18 cellular contexts compared by ENCODE assay signal in genomic region chr10:133185916-133186315, GRCh38. TPM values are rescaled to one million over a fixed set of nuclear protein-coding genes. Genes with fewer than 3 reads are reported as not detected.
DNase-seq lines count a peak whose midpoint lies in the region; ATAC-seq and TF ChIP-seq lines count a peak whose summit lies in the region.
"Had no signal": no experiment of that assay in that cellular context is flagged by ENCODE, and none has a peak within 500 bp of the region (broad histone marks: within the 10 kb centered on the region; RNA-seq: fewer than 3 reads in every experiment).

No MANE protein-coding gene starts in this region.

- H3K4me2 ChIP-seq in SK-N-SH, result no peak overlapping the region

- H3K4me1 Mint-ChIP-seq in glutamatergic neuron (ENCODE audit: low read depth, unreplicated experiment), result peaks cover 9% of the 10 kb centered on the region
- H3K4me1 Mint-ChIP-seq: CD4-positive, CD25-positive, alpha-beta regulatory T cell; H9 had no signal

- DNase-seq in SK-N-SH, result peak; percentile 77
- DNase-seq in ELF-1 (ENCODE audit: low read depth, low spot score), result peak; percentile 41
- DNase-seq in glutamatergic neuron, result peak; percentile 60
- DNase-seq in retina, result peak; percentile 74
- DNase-seq in effector CD8-positive, alpha-beta T cell (lab: John Stamatoyannopoulos, UW), result no peak
- no peak for DNase-seq in sigmoid colon
- DNase-seq: CD4-positive, CD25-positive, alpha-beta regulatory T cell; DMS53; GM23248; H9 had no signal

- H3K9me2 ChIP-seq in SK-N-SH, result no peaks in the 10 kb centered on the region

- H3K9me3 Mint-ChIP-seq in glutamatergic neuron (ENCODE audit: unreplicated experiment), result peaks cover 7% of the 10 kb centered on the region

- no peak overlapping the region for H2AFZ ChIP-seq in SK-N-SH (ENCODE audit: low read depth)
- H2AFZ ChIP-seq: GM23248 had no signal

- intact Hi-C loops in sigmoid colon (cut with DNase I), result no loop called here

- no peak for TF ChIP-seq POLR2A in sigmoid colon (IDR thresholded peaks at IDR 0.05)

- no peak for TF ChIP-seq EP300 in SK-N-SH (IDR thresholded peaks at IDR 0.05; ENCODE audit: borderline replicate concordance in 1 of 2, low read depth in 1 of 2, low read length in 1 of 2)
- TF ChIP-seq EP300 in sigmoid colon (IDR thresholded peaks at IDR 0.05), result no peak

- WGBS in SK-N-SH (ENCODE audit: low lambda C conversion rate), result 46% methylated on average over 21 of the region's 27 CpGs
- WGBS in sigmoid colon, 2 donors, result 79% methylated on average over 27 of the region's 27 CpGs

- H3K27me3 ChIP-seq in SK-N-SH (ENCODE audit: insufficient read depth) (no peaks in the 10 kb centered on the region), sigmoid colon (peaks cover 0 to 42% (median 0%) of the 10 kb centered on the region in 3 donors)

- POLR2A ChIA-PET in SK-N-SH (lab: Yijun Ruan, JAX), result no interaction called here

- H3K27ac ChIP-seq in SK-N-SH (ENCODE audit: low read depth in 2 of 2, low read length in 1 of 2) (no peak overlapping the region), sigmoid colon (no peak overlapping the region)
- H3K27ac ChIP-seq: 22Rv1, GM23248 had no signal

- ATAC-seq in SK-N-SH treated with all-trans-retinoic acid at 6 μM for 48 hours, result no peak
- ATAC-seq: GM12878 had no signal

- no peaks in the 10 kb centered on the region for H3K9me3 ChIP-seq in SK-N-SH
- no peaks in the 10 kb centered on the region for H3K9me3 ChIP-seq in sigmoid colon

- no peak overlapping the region for H3K27ac Mint-ChIP-seq in glutamatergic neuron (ENCODE audit: unreplicated experiment)
- H3K27ac Mint-ChIP-seq: CD4-positive, CD25-positive, alpha-beta regulatory T cell had no signal

- H3K9ac ChIP-seq in SK-N-SH, result no peak overlapping the region
- H3K9ac ChIP-seq: GM23248 had no signal

- H4K20me1 ChIP-seq in SK-N-SH (ENCODE audit: insufficient read depth), result no peaks in the 10 kb centered on the region

- H3K4me3 ChIP-seq in SK-N-SH (ENCODE audit: low read depth in 2 of 2, low read length in 1 of 2) (no peak overlapping the region), sigmoid colon (no peak overlapping the region)
- H3K4me3 ChIP-seq: GM12878, GM23248 had no signal

- H3K27me3 Mint-ChIP-seq in glutamatergic neuron (ENCODE audit: unreplicated experiment), result peaks cover 8% of the 10 kb centered on the region
- H3K27me3 Mint-ChIP-seq: CD4-positive, CD25-positive, alpha-beta regulatory T cell had no signal

- H3K4me1 ChIP-seq in SK-N-SH (ENCODE audit: control insufficient read depth in 1 of 2, insufficient read depth in 2 of 2, low read depth in 1 of 2, low read length in 1 of 2) (no peaks in the 10 kb centered on the region; a peak in 1 of 4 replicates), sigmoid colon (no peaks in the 10 kb centered on the region)

- no peaks in the 10 kb centered on the region for H3K36me3 Mint-ChIP-seq in glutamatergic neuron (ENCODE audit: unreplicated experiment)
- H3K36me3 Mint-ChIP-seq: CD4-positive, CD25-positive, alpha-beta regulatory T cell had no signal

- no peak overlapping the region for H3K4me3 Mint-ChIP-seq in glutamatergic neuron (ENCODE audit: unreplicated experiment)
- H3K4me3 Mint-ChIP-seq: CD4-positive, CD25-positive, alpha-beta regulatory T cell; H9 had no signal

- no peaks in the 10 kb centered on the region for H3F3A ChIP-seq in SK-N-SH (replicated peaks; ENCODE audit: insufficient read depth)

- H3K36me3 ChIP-seq in SK-N-SH (replicated peaks in 1 of 2; ENCODE audit: control insufficient read depth in 1 of 2, insufficient read depth in 2 of 2, low read length in 1 of 2) (no peaks in the 10 kb centered on the region), sigmoid colon (no peaks in the 10 kb centered on the region)

- no peak for TF ChIP-seq CTCF in SK-N-SH (IDR thresholded peaks at IDR 0.05)
- TF ChIP-seq CTCF in glutamatergic neuron (IDR thresholded peaks at IDR 0.05; ENCODE audit: partially characterized antibody, unreplicated experiment), result no peak
- no peak for TF ChIP-seq CTCF in sigmoid colon (IDR thresholded peaks at IDR 0.05)

- no peaks in the 10 kb centered on the region for H3K79me2 ChIP-seq in SK-N-SH (ENCODE audit: insufficient read depth)

- CTCF ChIA-PET in SK-N-SH (lab: Yijun Ruan, JAX), result interaction anchor here (1.5 kb wide), 1 partner anchor 42 kb away, joined by 5 read pairs; no protein-coding TSS in a partner anchor

- no peak for TF ChIP-seq RAD21 in SK-N-SH (IDR thresholded peaks at IDR 0.05; ENCODE audit: low read length)

TF ChIP-seq in SK-N-SH, 30 proteins besides CTCF, POLR2A, EP300 and RAD21 (continues in another document):
- TF ChIP-seq TEAD4 (IDR thresholded peaks at IDR 0.05; ENCODE audit: borderline replicate concordance, insufficient read depth) (no peak), ZBTB33 (IDR thresholded peaks at IDR 0.05; ENCODE audit: borderline replicate concordance, low read depth) (no peak), MXI1 (IDR thresholded peaks at IDR 0.05; ENCODE audit: low read depth, low read length) (no peak), RFX5 (IDR thresholded peaks at IDR 0.05; ENCODE audit: low read length) (no peak), JUND (IDR thresholded peaks at IDR 0.05) (no peak), FOXJ3 (CRISPR knock-in tag; IDR thresholded peaks at IDR 0.05) (no peak), RXRA (IDR thresholded peaks at IDR 0.05; ENCODE audit: borderline replicate concordance, low read depth) (no peak)

TF ChIP-seq in SK-N-SH treated with all-trans-retinoic acid at 6 μM for 48 hours, 23 proteins besides CTCF, POLR2A, EP300 and RAD21 (continues in another document):
- TF ChIP-seq PATZ1 (CRISPR knock-in tag; IDR thresholded peaks at IDR 0.05; ENCODE audit: borderline replicate concordance) (no peak), ISL1 (CRISPR knock-in tag; IDR thresholded peaks at IDR 0.05) (no peak), TCF4 (CRISPR knock-in tag; IDR thresholded peaks at IDR 0.05; ENCODE audit: borderline replicate concordance) (no peak), ZFP30 (CRISPR knock-in tag; IDR thresholded peaks at IDR 0.05) (no peak), ZNF70 (CRISPR knock-in tag; IDR thresholded peaks at IDR 0.05) (no peak), SNAI2 (CRISPR knock-in tag; IDR thresholded peaks at IDR 0.05) (no peak), RARB (CRISPR knock-in tag; IDR thresholded peaks at IDR 0.05) (no peak), OSR1 (CRISPR knock-in tag; IDR thresholded peaks at IDR 0.05) (no peak), CREB5 (CRISPR knock-in tag; IDR thresholded peaks at IDR 0.05; ENCODE audit: low read depth) (no peak), POU6F1 (CRISPR knock-in tag; IDR thresholded peaks at IDR 0.05; ENCODE audit: borderline replicate concordance, low read depth) (no peak)

RNA-seq across cellular contexts. Expression of gene KNDC1, which starts 25.9 kb away (rescaled TPM):
- polyA plus RNA-seq in SK-N-SH (2012; rRNA removed) (1.4 TPM in 2 replicates), sigmoid colon (under 1 TPM in 2 of 3 donors, not detected in 1; under 0.01 to 0.15 TPM)
- 0.26 and 0.76 TPM in 2 replicates for polyA plus RNA-seq in SK-N-SH (2012; cell fraction: cytosol; rRNA removed)
- 3.6 and 6.5 TPM in 2 replicates for polyA plus RNA-seq in SK-N-SH (2012; cell fraction: nucleus; rRNA removed)
- total RNA-seq in glutamatergic neuron (ENCODE audit: unreplicated experiment) (7.4 TPM), sigmoid colon (1 to 10 TPM in 1 of 4 donors, under 1 TPM in 3; 0.16 to 1.9 (median 0.52) TPM)
- total RNA-seq: A673, Daoy, HT1080 had no signal
- polyA plus RNA-seq: CD4-positive, CD25-positive, alpha-beta regulatory T cell had no signal

RNA-seq across cellular contexts. Expression of gene UTF1, which starts 44.1 kb away (rescaled TPM):
- polyA plus RNA-seq in SK-N-SH (2012; rRNA removed) (not detected in 2 replicates), sigmoid colon (not detected)
- polyA plus RNA-seq in SK-N-SH (2012; cell fraction: cytosol; rRNA removed), result not detected in 2 replicates
- not detected in 2 replicates for polyA plus RNA-seq in SK-N-SH (2012; cell fraction: nucleus; rRNA removed)
- total RNA-seq in glutamatergic neuron (ENCODE audit: unreplicated experiment) (0.61 TPM), sigmoid colon (not detected)
- total RNA-seq: A673; CD4-positive, CD25-positive, alpha-beta regulatory T cell; Daoy; G401; GM12878; GM23248; HT1080 had no signal
- polyA plus RNA-seq: BJ; CD4-positive, CD25-positive, alpha-beta regulatory T cell; GM12878; GM23248 had no signal

RNA-seq across cellular contexts. Expression of gene VENTX, which starts 51.7 kb away (rescaled TPM):
- polyA plus RNA-seq in SK-N-SH (2012; rRNA removed), result not detected in 2 replicates
- polyA plus RNA-seq in SK-N-SH (2012; cell fraction: cytosol; rRNA removed), result not detected in 2 replicates
- polyA plus RNA-seq in SK-N-SH (2012; cell fraction: nucleus; rRNA removed), result not detected in 2 replicates
- total RNA-seq in glutamatergic neuron (ENCODE audit: unreplicated experiment), result 1.6 TPM
- 1 to 10 TPM in 2 of 4 donors, under 1 TPM in 2; 0.66 to 1.4 (median 0.95) TPM for total RNA-seq in sigmoid colon
- polyA plus RNA-seq in sigmoid colon, result under 1 TPM in 1 of 3 donors, not detected in 2; 0.36 TPM
- total RNA-seq: A673; CD4-positive, CD25-positive, alpha-beta regulatory T cell; Daoy; G401; GM12878; GM23248 had no signal
- polyA plus RNA-seq: BJ; CD4-positive, CD25-positive, alpha-beta regulatory T cell; GM23248 had no signal

Comparison
In these comparisons a context has a peak if more than half of its experiments do, and no peak if none do; other contexts are left out.
1. DNase-seq: peak in SK-N-SH (single experiment), ELF-1 (single experiment), glutamatergic neuron (single experiment) and retina (single experiment); none in effector CD8-positive, alpha-beta T cell (single experiment) and sigmoid colon (single experiment).